In genomic region chr11:61267437-61267841, GRCh38 we compare ENCODE assay signal across 17 cellular contexts. TPM values are rescaled to one million over a fixed set of nuclear protein-coding genes. Genes with fewer than 3 reads are reported as not detected.
DNase-seq lines count a peak whose midpoint lies in the region; ATAC-seq, FAIRE-seq and TF ChIP-seq lines count a peak whose summit lies in the region.
"Had no signal": no experiment of that assay in that cellular context is flagged by ENCODE, and none has a peak within 500 bp of the region (broad histone marks: within the 10 kb centered on the region; RNA-seq: fewer than 3 reads in every experiment).

No MANE protein-coding gene starts in this region.

- H3K27me3 ChIP-seq in K562 (ENCODE audit: control insufficient read depth in 2 of 2, insufficient read depth in 2 of 2, low read length in 2 of 2) (no peaks in the 10 kb centered on the region), lower lobe of right lung (ENCODE audit: low read depth) (no peaks in the 10 kb centered on the region)

- in situ Hi-C loops in K562 (cut with MboI): no loop called here

- 4% methylated on average over 6 of the region's 6 CpGs for WGBS in K562 (ENCODE audit: insufficient coverage, low coverage, missing lambda C conversion rate)

- no peak for TF ChIP-seq RAD21 in K562 (CRISPR knock-in tag; conservative IDR thresholded peaks at IDR 0.05 in 1 of 2, IDR thresholded peaks at IDR 0.05 in 1 of 2)

- no peak for TF ChIP-seq EP300 in K562 (IDR thresholded peaks at IDR 0.05; ENCODE audit: low read length)

- H2AFZ ChIP-seq in K562 (ENCODE audit: low read depth, low read length): peak overlapping the region; percentile 93
- H2AFZ ChIP-seq: PC-9 had no signal

- peak; percentile 22 for DNase-seq in LoVo (ENCODE audit: low spot score)
- DNase-seq in K562 (ENCODE audit: extremely low read depth in 1 of 4, low spot score in 3 of 4): peak; percentile 73 to 79 (median 77)
- DNase-seq in mucosa of descending colon: peak in 2 of 3 donors; percentile 39 to 46
- no peak for DNase-seq in stimulated activated CD4-positive, alpha-beta T cell treated with anti-CD3 and anti-CD28 coated beads, Interleukin-2, amount 100 ng/mL, for 24 hours
- no peak for DNase-seq in DMS153 treated with DMSO at 0.1 percent for 48 hours (lab: John Stamatoyannopoulos, UW; ENCODE audit: unreplicated experiment)
- no peak for DNase-seq in lower lobe of right lung
- no peak for DNase-seq in frontal cortex (ENCODE audit: low spot score in 2 of 2)
- DNase-seq: CD8-positive, alpha-beta memory T cell; EL; H7; NCI-H1436 treated with DMSO at 0.1 percent for 48 hours; NCI-H345; NCI-H69; SK-N-SH had no signal

- intact Hi-C loops in K562 (cut with micrococcal nuclease) (no loop called here), mucosa of descending colon (cut with DNase I, micrococcal nuclease) (no loop called here), lower lobe of right lung (cut with DNase I) (no loop called here)

- peak overlapping the region; percentile 50 for H3K27ac ChIP-seq in K562 (ENCODE audit: extremely low read depth, low read depth, low read length)
- H3K27ac ChIP-seq in lower lobe of right lung: no peak overlapping the region
- H3K27ac ChIP-seq: PC-9 had no signal

- peak; percentile 67 for FAIRE-seq in K562 (lab: Jason Lieb, UNC)
- no peak for FAIRE-seq in frontal cortex (lab: Jason Lieb, UNC)

- H3K4me1 ChIP-seq in K562 (replicated peaks in 1 of 2; ENCODE audit: control insufficient read depth in 2 of 2, insufficient read depth in 2 of 2, low read length in 2 of 2): peaks cover 15 to 30% of the 10 kb centered on the region in 2 experiments; a peak in 4 of 5 replicates
- no peaks in the 10 kb centered on the region for H3K4me1 ChIP-seq in mucosa of descending colon (ENCODE audit: low read depth)
- H3K4me1 ChIP-seq in lower lobe of right lung: no peaks in the 10 kb centered on the region

- peak overlapping the region; percentile 55 for H3K4me2 ChIP-seq in K562 (ENCODE audit: insufficient read depth, low read length)
- H3K4me2 ChIP-seq: PC-9, SK-N-SH had no signal

- no peaks in the 10 kb centered on the region for H3K9me1 ChIP-seq in K562 (ENCODE audit: control insufficient read depth, insufficient read depth, low read length)

- peak overlapping the region; percentile 48 to 84 for H3K9ac ChIP-seq in K562 (ENCODE audit: insufficient read depth in 1 of 2, low read depth in 2 of 2, low read length in 2 of 2)
- H3K9ac ChIP-seq: SK-N-SH had no signal

- H3K4me3 ChIP-seq in K562 (no peak overlapping the region), mucosa of descending colon (no peak overlapping the region), lower lobe of right lung (no peak overlapping the region)
- H3K4me3 ChIP-seq: PC-9 had no signal

- no peaks in the 10 kb centered on the region for H3K79me2 ChIP-seq in K562 (ENCODE audit: control insufficient read depth, insufficient read depth, low read length)

- CTCF ChIA-PET in K562 (lab: Yijun Ruan, JAX; ENCODE audit: low intra/inter-chr PET ratio): no interaction called here

- ATAC-seq in K562 (peak; percentile 92), mucosa of descending colon (peak; percentile 75), lower lobe of right lung (no peak)

- no peaks in the 10 kb centered on the region for H4K20me1 ChIP-seq in K562 (replicated peaks; ENCODE audit: control insufficient read depth, insufficient read depth, low read length)

- POLR2A ChIA-PET in K562 (lab: Yijun Ruan, JAX): interaction anchor here (1.0 to 1.1 kb wide), 4 partner anchors 11 to 118 kb away, joined by 3 to 5 read pairs (median 4); no protein-coding TSS in a partner anchor

- TF ChIP-seq CTCF in K562 (IDR thresholded peaks at IDR 0.05 in 2 of 3, conservative IDR thresholded peaks at IDR 0.05 in 1 of 3; ENCODE audit: insufficient read depth in 2 of 3, low read depth in 1 of 3, low read length in 3 of 3) (no peak), mucosa of descending colon (IDR thresholded peaks at IDR 0.05) (no peak), lower lobe of right lung (IDR thresholded peaks at IDR 0.05) (no peak)

- H3K36me3 ChIP-seq in K562 (ENCODE audit: control insufficient read depth, insufficient read depth, low read length) (no peaks in the 10 kb centered on the region), mucosa of descending colon (ENCODE audit: low read depth) (no peaks in the 10 kb centered on the region), lower lobe of right lung (no peaks in the 10 kb centered on the region)

- 0 out of 2 replicates have a peak, but pooled peaks have one; percentile 39 for TF ChIP-seq POLR2A in K562 (conservative IDR thresholded peaks at IDR 0.05)

- H3K9me3 ChIP-seq in K562 (replicated peaks; ENCODE audit: control insufficient read depth, insufficient read depth, low read depth, low read length) (no peaks in the 10 kb centered on the region), mucosa of descending colon (no peaks in the 10 kb centered on the region), lower lobe of right lung (no peaks in the 10 kb centered on the region)
- H3K9me3 ChIP-seq: SK-N-SH had no signal

- BruUV-seq in K562 (replicated peaks; lab: Mats Ljungman, UMichigan): no TSS peak

TF ChIP-seq in K562, 482 proteins besides CTCF, POLR2A, EP300 and RAD21 (continues in another document):
- TF ChIP-seq TOE1 (IDR thresholded peaks at IDR 0.05; ENCODE audit: borderline replicate concordance) (no peak), TOE1 (CRISPR knock-in tag; IDR thresholded peaks at IDR 0.05; ENCODE audit: borderline replicate concordance, low read depth) (no peak), ZNF239 (CRISPR knock-in tag; IDR thresholded peaks at IDR 0.05) (no peak), ERF (CRISPR knock-in tag; IDR thresholded peaks at IDR 0.05) (no peak)

RNA-seq across cellular contexts. Expression of gene PGA5, which starts 26.5 kb away (rescaled TPM):
- total RNA-seq in K562 (2011; cell fraction: chromatin; rRNA removed; ENCODE audit: low replicate concordance): not detected in 2 replicates
- total RNA-seq in K562 (2011; cell fraction: nucleolus; rRNA removed): not detected in 2 replicates
- not detected in 2 replicates for total RNA-seq in K562 (2011; cell fraction: nucleoplasm; rRNA removed)
- total RNA-seq in K562 (2014; rRNA removed): not detected in 2 replicates
- not detected in 2 replicates for total RNA-seq in K562 (2014; rRNA removed; fragmentation: Illumina TruSeq; extraction: Trizol)
- total RNA-seq in K562 (2015; rRNA removed; fragmentation: Illumina TruSeq; extraction: Trizol): not detected in 2 replicates
- not detected in 2 replicates for total RNA-seq in K562 (2021)
- polyA plus RNA-seq in K562 (2011; rRNA removed): not detected in 2 replicates
- polyA plus RNA-seq in K562 (2011; cell fraction: cytosol; rRNA removed): not detected in 2 replicates
- polyA plus RNA-seq in K562 (2011; cell fraction: nucleus; rRNA removed): 0.20 TPM in 1 of 2 replicates, not detected in the other
- polyA plus RNA-seq in K562 (2012): not detected in 2 replicates
- not detected in 2 replicates for polyA plus RNA-seq in K562 (2014; fragmentation: Illumina TruSeq; extraction: Trizol)
- not detected for polyA plus RNA-seq in K562 (2014; fragmentation: Nextera tagmentation; extraction: Ambion mirVana)
- not detected in 2 replicates for polyA plus RNA-seq in K562 (2014; rRNA removed)
- polyA minus RNA-seq in K562 (2011; rRNA and poly(A)+ RNA removed): not detected in 2 replicates
- polyA minus RNA-seq in K562 (2011; cell fraction: cytosol; rRNA and poly(A)+ RNA removed): not detected in 2 replicates
- not detected in 2 replicates for polyA minus RNA-seq in K562 (2011; cell fraction: nucleus; rRNA and poly(A)+ RNA removed)
- under 1 TPM in 2 of 3 donors, not detected in 1; 0.41 to 0.75 TPM for total RNA-seq in mucosa of descending colon
- 0.32 TPM for total RNA-seq in lower lobe of right lung
- 0.82 TPM for total RNA-seq in frontal cortex
- total RNA-seq: CD8-positive, alpha-beta memory T cell; PC-9 had no signal
- polyA plus RNA-seq: BJ; CD8-positive, alpha-beta memory T cell; IgD-negative memory B cell; SK-N-SH had no signal

RNA-seq across cellular contexts. Expression of gene VWCE, which starts 27.7 kb away (rescaled TPM):
- 6.5 and 15.9 TPM in 2 replicates for total RNA-seq in K562 (2011; cell fraction: chromatin; rRNA removed; ENCODE audit: low replicate concordance)
- 6.2 and 7.8 TPM in 2 replicates for total RNA-seq in K562 (2011; cell fraction: nucleolus; rRNA removed)
- 7.5 and 7.9 TPM in 2 replicates for total RNA-seq in K562 (2011; cell fraction: nucleoplasm; rRNA removed)
- total RNA-seq in K562 (2014; rRNA removed): 0.32 and 0.41 TPM in 2 replicates
- 0.26 and 0.36 TPM in 2 replicates for total RNA-seq in K562 (2014; rRNA removed; fragmentation: Illumina TruSeq; extraction: Trizol)
- total RNA-seq in K562 (2015; rRNA removed; fragmentation: Illumina TruSeq; extraction: Trizol): 0.38 and 0.65 TPM in 2 replicates
- 0.74 and 1.1 TPM in 2 replicates for total RNA-seq in K562 (2021)
- polyA plus RNA-seq in K562 (2011; rRNA removed): 0.60 and 0.89 TPM in 2 replicates
- polyA plus RNA-seq in K562 (2011; cell fraction: cytosol; rRNA removed): 0.73 and 1.1 TPM in 2 replicates
- 3.0 and 3.8 TPM in 2 replicates for polyA plus RNA-seq in K562 (2011; cell fraction: nucleus; rRNA removed)
- 0.82 and 1.8 TPM in 2 replicates for polyA plus RNA-seq in K562 (2012)
- 0.48 and 0.67 TPM in 2 replicates for polyA plus RNA-seq in K562 (2014; fragmentation: Illumina TruSeq; extraction: Trizol)
- under 1 TPM in 1 of 2 experiments, not detected in 1; 0.06 TPM for polyA plus RNA-seq in K562 (2014; fragmentation: Nextera tagmentation; extraction: Ambion mirVana)
- 0.86 and 1.6 TPM in 2 replicates for polyA plus RNA-seq in K562 (2014; rRNA removed)
- 0.46 and 0.57 TPM in 2 replicates for polyA minus RNA-seq in K562 (2011; rRNA and poly(A)+ RNA removed)
- polyA minus RNA-seq in K562 (2011; cell fraction: cytosol; rRNA and poly(A)+ RNA removed): not detected in 2 replicates
- polyA minus RNA-seq in K562 (2011; cell fraction: nucleus; rRNA and poly(A)+ RNA removed): 1.2 and 2.2 TPM in 2 replicates
- total RNA-seq in mucosa of descending colon: 1 to 10 TPM in 1 of 3 donors, under 1 TPM in 2; 0.17 to 1.9 (median 0.55) TPM
- total RNA-seq in lower lobe of right lung: 1.2 TPM
- total RNA-seq in frontal cortex: 2.0 TPM
- polyA plus RNA-seq: CD8-positive, alpha-beta memory T cell had no signal

RNA-seq across cellular contexts. Expression of gene PGA4, which starts 45.3 kb away (rescaled TPM):
- total RNA-seq in K562 (2011; cell fraction: chromatin; rRNA removed; ENCODE audit: low replicate concordance): not detected in 2 replicates
- total RNA-seq in K562 (2011; cell fraction: nucleolus; rRNA removed): not detected in 2 replicates
- not detected in 2 replicates for total RNA-seq in K562 (2011; cell fraction: nucleoplasm; rRNA removed)
- total RNA-seq in K562 (2014; rRNA removed) (not detected in 2 replicates), K562 (2014; rRNA removed; fragmentation: Illumina TruSeq; extraction: Trizol) (not detected in 2 replicates), K562 (2015; rRNA removed; fragmentation: Illumina TruSeq; extraction: Trizol) (not detected in 2 replicates), K562 (2021) (not detected in 2 replicates), mucosa of descending colon (1 to 10 TPM in 1 of 3 donors, under 1 TPM in 1, not detected in 1; 0.46 to 1.2 TPM), lower lobe of right lung (0.83 TPM), frontal cortex (0.82 TPM)
- polyA plus RNA-seq in K562 (2011; rRNA removed) (not detected in 2 replicates), K562 (2014; fragmentation: Illumina TruSeq; extraction: Trizol) (not detected in 2 replicates), K562 (2014; fragmentation: Nextera tagmentation; extraction: Ambion mirVana) (not detected), K562 (2014; rRNA removed) (not detected in 2 replicates)
- not detected in 2 replicates for polyA plus RNA-seq in K562 (2011; cell fraction: cytosol; rRNA removed)
- not detected in 2 replicates for polyA plus RNA-seq in K562 (2011; cell fraction: nucleus; rRNA removed)
- not detected in 2 replicates for polyA plus RNA-seq in K562 (2012)
- polyA minus RNA-seq in K562 (2011; rRNA and poly(A)+ RNA removed): not detected in 2 replicates
- not detected in 2 replicates for polyA minus RNA-seq in K562 (2011; cell fraction: cytosol; rRNA and poly(A)+ RNA removed)
- not detected in 2 replicates for polyA minus RNA-seq in K562 (2011; cell fraction: nucleus; rRNA and poly(A)+ RNA removed)
- total RNA-seq: CD8-positive, alpha-beta memory T cell; PC-9 had no signal
- polyA plus RNA-seq: BJ; CD8-positive, alpha-beta memory T cell; IgD-negative memory B cell; SK-N-SH had no signal

Comparison
In these comparisons a context has a peak if more than half of its experiments do, and no peak if none do; other contexts are left out.
1. DNase-seq: peak in LoVo (single experiment), K562 (4 of 4) and mucosa of descending colon (2 of 3); none in stimulated activated CD4-positive, alpha-beta T cell treated with anti-CD3 and anti-CD28 coated beads, Interleukin-2, amount 100 ng/mL, for 24 hours (0 of 2), DMS153 treated with DMSO at 0.1 percent for 48 hours (single experiment), lower lobe of right lung (single experiment) and frontal cortex (0 of 2).
2. ATAC-seq: peak in K562 (single experiment) and mucosa of descending colon (single experiment); none in lower lobe of right lung (0 of 2).